ENCODE assay signal across 27 cellular contexts in genomic region chr11:99960536-99960935, GRCh38.
"Had no signal": no experiment of that assay in that cellular context is flagged by ENCODE, and none has a peak within 500 bp of the region (broad histone marks: within the 10 kb centered on the region; RNA-seq: fewer than 3 reads in every experiment).

No MANE protein-coding gene starts in this region.

- DNase-seq: heart right ventricle; islet precursor cell; kidney glomerular epithelial cell; left colon; left lung; lower lobe of right lung; mammary epithelial cell; mesenchymal stem cell; naive B cell; natural killer cell; nephron progenitor cell; occipital lobe; psoas muscle; right lobe of liver; stimulated activated CD4-positive, alpha-beta T cell treated with anti-CD3 and anti-CD28 coated beads, Interleukin-15, amount 100 ng/mL, for 24 hours; stimulated activated CD4-positive, alpha-beta T cell treated with anti-CD3 and anti-CD28 coated beads, Interleukin-4, amount 100 ng/mL, for 24 hours; stimulated activated naive CD4-positive, alpha-beta T cell; tibial artery; trophoblast cell; upper lobe of right lung had no signal

- ATAC-seq: heart right ventricle; left colon; left lung; lower lobe of right lung; natural killer cell; psoas muscle; right lobe of liver; stimulated activated effector memory CD8-positive, alpha-beta T cell treated with anti-CD3 and anti-CD28 coated beads, Interleukin-12 subunit alpha, Interleukin-12 subunit beta, amount 100 ng/mL, for 72 hours; upper lobe of right lung had no signal

- H3K4me3 ChIP-seq: heart right ventricle, hepatocyte, left lung, lower lobe of right lung, neural progenitor cell, psoas muscle, right atrium auricular region, right lobe of liver, smooth muscle cell, suprapubic skin, thoracic aorta, tibial artery, upper lobe of right lung had no signal
